In genomic region chr19:54125713-54126112, GRCh38 we compare ENCODE assay signal across 1 cellular context.
TF ChIP-seq lines count a peak whose summit lies in the region.

No MANE protein-coding gene starts in this region.

TF ChIP-seq in K562, 482 proteins besides CTCF, POLR2A, EP300 and RAD21:
- TF ChIP-seq POLR2G (IDR thresholded peaks at IDR 0.05; ENCODE audit: low read depth, low read length) (peak; percentile 11), ID3 (CRISPR knock-in tag; IDR thresholded peaks at IDR 0.05) (no peak), ID3 (tag; IDR thresholded peaks at IDR 0.05) (no peak), MAZ (CRISPR knock-in tag; conservative IDR thresholded peaks at IDR 0.05 in 1 of 2, IDR thresholded peaks at IDR 0.05 in 1 of 2) (no peak), ETV1 (tag; conservative IDR thresholded peaks at IDR 0.05; ENCODE audit: low read depth) (no peak)
